12 cellular contexts compared by ENCODE assay signal in the genomic region with DNA sequence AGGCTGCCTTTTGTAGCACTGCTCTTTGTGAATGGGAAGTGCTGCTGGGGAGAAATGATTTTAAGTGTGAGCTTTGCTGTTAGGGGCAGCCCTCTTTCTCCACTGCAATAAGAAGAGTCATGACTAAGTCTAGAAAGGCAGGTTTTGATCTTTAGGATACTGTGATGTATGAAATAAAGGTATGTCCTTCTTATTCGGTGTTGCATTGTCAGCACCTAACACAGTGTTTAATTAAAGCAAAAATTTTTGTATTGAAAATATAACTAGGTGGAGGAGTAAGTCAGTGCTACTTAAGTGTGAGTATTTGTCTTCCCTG.
A peak's percentile ranks its signal among the peaks of the same experiment; 100 is the strongest.
DNase-seq lines count a peak whose midpoint lies in the region; ATAC-seq and TF ChIP-seq lines count a peak whose summit lies in the region.
"Had no signal": no experiment of that assay in that cellular context is flagged by ENCODE, and none has a peak within 500 bp of the region (broad histone marks: within the 10 kb centered on the region; RNA-seq: fewer than 3 reads in every experiment).

No MANE protein-coding gene starts in this region.

- H3K36me3 Mint-ChIP-seq in activated T-cell treated with anti-CD3 and anti-CD28 coated beads, Interleukin-2, amount 50 U/mL, for 4 hours (ENCODE audit: insufficient read depth): peaks cover 12% of the 10 kb centered on the region
- peaks cover 0 to 29% of the 10 kb centered on the region in 2 donors for H3K36me3 Mint-ChIP-seq in activated naive CD4-positive, alpha-beta T cell treated with anti-CD3 and anti-CD28 coated beads, Interleukin-2, amount 50 U/mL, for 72 hours

- H3K9me3 ChIP-seq in muscle layer of duodenum (ENCODE audit: control insufficient read depth in 1 of 2, low read length in 2 of 2): no peaks in the 10 kb centered on the region
- H3K9me3 ChIP-seq in upper lobe of right lung: no peaks in the 10 kb centered on the region
- no peaks in the 10 kb centered on the region for H3K9me3 ChIP-seq in SJCRH30 (replicated peaks)

- H3K36me3 ChIP-seq in muscle layer of duodenum (ENCODE audit: control insufficient read depth in 1 of 2, insufficient read depth in 2 of 2, low read length in 2 of 2) (no peaks in the 10 kb centered on the region), upper lobe of right lung (no peaks in the 10 kb centered on the region), SJCRH30 (no peaks in the 10 kb centered on the region)

- no peaks in the 10 kb centered on the region for H3K27me3 Mint-ChIP-seq in activated T-cell treated with anti-CD3 and anti-CD28 coated beads, Interleukin-2, amount 50 U/mL, for 4 hours (ENCODE audit: low read depth)

- no peaks in the 10 kb centered on the region for H3K9me3 Mint-ChIP-seq in activated T-cell treated with anti-CD3 and anti-CD28 coated beads, Interleukin-2, amount 50 U/mL, for 4 hours
- H3K9me3 Mint-ChIP-seq in activated naive CD4-positive, alpha-beta T cell treated with anti-CD3 and anti-CD28 coated beads, Interleukin-2, amount 50 U/mL, for 72 hours: peaks cover 0 to under 1% of the 10 kb centered on the region in 2 donors

- TF ChIP-seq CTCF in upper lobe of right lung (IDR thresholded peaks at IDR 0.05): no peak

- H3K27ac Mint-ChIP-seq in activated naive CD4-positive, alpha-beta T cell treated with anti-CD3 and anti-CD28 coated beads, Interleukin-2, amount 50 U/mL, for 72 hours: peak overlapping the region; percentile 68 to 81

- peak overlapping the region; percentile 39 for H3K4me3 Mint-ChIP-seq in activated T-cell treated with anti-CD3 and anti-CD28 coated beads, Interleukin-2, amount 50 U/mL, for 4 hours

- peaks cover 23 to 33% of the 10 kb centered on the region in 2 donors for H3K4me1 ChIP-seq in muscle layer of duodenum (ENCODE audit: control insufficient read depth in 1 of 2, insufficient read depth in 2 of 2, low read length in 2 of 2)
- H3K4me1 ChIP-seq in upper lobe of right lung: peaks cover 34% of the 10 kb centered on the region
- no peaks in the 10 kb centered on the region for H3K4me1 ChIP-seq in SJCRH30

- H3K4me1 Mint-ChIP-seq in activated T-cell treated with anti-CD3 and anti-CD28 coated beads, Interleukin-2, amount 50 U/mL, for 4 hours (ENCODE audit: low read depth): peaks cover 78% of the 10 kb centered on the region

- no peak overlapping the region for H3K4me3 ChIP-seq in muscle layer of duodenum (ENCODE audit: low read depth in 1 of 2, low read length in 2 of 2)
- no peak overlapping the region for H3K4me3 ChIP-seq in upper lobe of right lung
- no peak overlapping the region for H3K4me3 ChIP-seq in SJCRH30

- DNase-seq in activated T-cell treated with anti-CD3 and anti-CD28 coated beads, Interleukin-2, amount 50 U/mL, for 4 hours: no peak
- DNase-seq in activated T-cell treated with anti-CD3 and anti-CD28 coated beads, Interleukin-2, amount 50 U/mL, for 48 hours: no peak
- DNase-seq in activated naive CD4-positive, alpha-beta T cell treated with anti-CD3 and anti-CD28 coated beads, Interleukin-2, amount 50 U/mL, for 72 hours (ENCODE audit: low spot score in 2 of 2): peak in 1 of 2 donors; percentile 14
- DNase-seq in upper lobe of right lung (no peak), activated gamma-delta T cell treated with Interleukin-2 at 50 U/mL for 16 hours (no peak), SJCRH30 (no peak), RPMI8226 (no peak)
- DNase-seq: activated CD8-positive, alpha-beta memory T cell treated with anti-CD3 and anti-CD28 coated beads, Interleukin-2, amount 50 U/mL, for 4 hours; effector CD4-positive, alpha-beta T cell; NCI-H1930; SHP77 treated with DMSO at 0.1 percent for 48 hours had no signal

- H3K27ac ChIP-seq in muscle layer of duodenum (ENCODE audit: low read length) (peak overlapping the region; percentile 36), upper lobe of right lung (peak overlapping the region; percentile 70), SJCRH30 (no peak overlapping the region)

- intact Hi-C loops in upper lobe of right lung (cut with DNase I): no loop called here

- no peaks in the 10 kb centered on the region for H3K27me3 ChIP-seq in muscle layer of duodenum (ENCODE audit: low read depth, low read length)
- no peaks in the 10 kb centered on the region for H3K27me3 ChIP-seq in upper lobe of right lung
- H3K27me3 ChIP-seq in SJCRH30: no peaks in the 10 kb centered on the region

- peak; percentile 42 to 46 for ATAC-seq in activated T-cell treated with anti-CD3 and anti-CD28 coated beads, Interleukin-2, amount 50 U/mL, for 4 hours
- peak; percentile 48 to 53 for ATAC-seq in activated naive CD4-positive, alpha-beta T cell treated with anti-CD3 and anti-CD28 coated beads, Interleukin-2, amount 50 U/mL, for 72 hours
- no peak for ATAC-seq in upper lobe of right lung
